Comparison of ENCODE assay signal across 20 cellular contexts in the genomic region with DNA sequence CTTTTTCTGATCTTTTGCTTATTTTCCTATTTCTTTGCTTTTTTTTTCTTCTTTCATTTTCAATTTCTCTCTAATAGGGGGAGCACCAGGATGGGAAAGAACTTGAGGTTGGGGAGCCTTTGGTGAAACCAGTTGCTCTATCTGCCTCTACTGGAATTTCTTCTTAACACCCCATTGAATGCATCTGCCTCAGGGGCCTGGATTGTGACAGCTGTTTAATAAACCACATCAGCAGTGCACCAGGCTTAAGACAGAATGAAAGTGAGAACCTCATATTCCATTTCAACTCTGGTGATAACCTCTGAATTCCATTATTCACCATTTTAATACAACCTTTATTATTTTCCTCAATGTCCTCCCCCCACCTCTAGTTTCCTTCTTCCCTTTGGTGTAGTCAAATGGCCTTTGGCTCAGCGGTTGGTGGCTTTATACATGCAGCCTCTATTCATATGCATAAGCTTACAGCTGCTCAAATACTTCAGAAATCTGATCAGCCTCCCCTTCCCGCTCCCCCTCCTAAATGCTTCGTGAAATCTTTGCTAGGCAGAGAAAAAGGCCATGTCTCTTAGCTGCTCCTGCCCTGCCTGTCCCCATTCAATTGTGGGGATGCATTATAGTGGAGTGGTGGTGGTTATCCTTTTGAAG.
DNase-seq lines count a peak whose midpoint lies in the region; ATAC-seq lines count a peak whose summit lies in the region.
"Had no signal": no experiment of that assay in that cellular context is flagged by ENCODE, and none has a peak within 500 bp of the region (broad histone marks: within the 10 kb centered on the region; RNA-seq: fewer than 3 reads in every experiment).

No MANE protein-coding gene starts in this region.

- no peak for ATAC-seq in HG03342 (IDR thresholded peaks at IDR 0.05; ENCODE audit: unreplicated experiment)
- ATAC-seq: HCT116, left cardiac atrium had no signal

- H3K4me1 ChIP-seq in SJCRH30 (peaks cover 34% of the 10 kb centered on the region), mesenchymal stem cell (ENCODE audit: control insufficient read depth, insufficient read depth, low read depth, low read length) (no peaks in the 10 kb centered on the region)
- no peaks in the 10 kb centered on the region for H3K4me1 ChIP-seq in CD4-positive, alpha-beta memory T cell (ENCODE audit: insufficient read depth, low read length)
- H3K4me1 ChIP-seq: esophagus muscularis mucosa, SJSA1 had no signal

- H3K79me1 ChIP-seq in mesenchymal stem cell (replicated peaks; ENCODE audit: low read length, poor library complexity, severe bottlenecking), result no peaks in the 10 kb centered on the region

- CTCF ChIA-PET in CD4-positive, alpha-beta memory T cell (lab: Charles Lee; ENCODE audit: partially characterized antibody), result no interaction called here

- H3K4me3 ChIP-seq in SJCRH30 (no peak overlapping the region; the same call in 1 of the 2 replicates), mesenchymal stem cell (ENCODE audit: insufficient read depth in 1 of 2, low read depth in 1 of 2, low read length in 2 of 2) (no peak overlapping the region)
- H3K4me3 ChIP-seq in CD4-positive, alpha-beta memory T cell (ENCODE audit: low read length in 2 of 2), result no peak overlapping the region
- H3K4me3 ChIP-seq: BLaER1, dorsolateral prefrontal cortex, esophagus muscularis mucosa, MG63, SJSA1 had no signal

- H3K4ac ChIP-seq in mesenchymal stem cell (ENCODE audit: low read depth in 1 of 2, low read length in 2 of 2), result no peak overlapping the region

- no peak overlapping the region for H3K18ac ChIP-seq in mesenchymal stem cell (ENCODE audit: low read depth in 1 of 2, low read length in 2 of 2)

- no peak overlapping the region for H4K8ac ChIP-seq in mesenchymal stem cell (ENCODE audit: low read length)

- H3K36me3 Mint-ChIP-seq in CD4-positive, alpha-beta memory T cell, result no peaks in the 10 kb centered on the region

- intact Hi-C loops in CD4-positive, alpha-beta memory T cell (cut with micrococcal nuclease), result no loop called here

- H2BK12ac ChIP-seq in mesenchymal stem cell (ENCODE audit: low read length in 2 of 2), result no peak overlapping the region

- no peak overlapping the region for H2AFZ ChIP-seq in mesenchymal stem cell (ENCODE audit: low read depth, low read length)

- WGBS in mesenchymal stem cell, result 24% methylated on average over 1 of the region's 3 CpGs

- peaks cover 0 to 2% (median 0%) of the 10 kb centered on the region in 8 donors for H3K9me3 Mint-ChIP-seq in CD4-positive, alpha-beta memory T cell

- no peak overlapping the region for H3K4me2 ChIP-seq in mesenchymal stem cell (ENCODE audit: low read length, poor library complexity, severe bottlenecking)
- H3K4me2 ChIP-seq: BLaER1 had no signal

- H3K36me3 ChIP-seq in SJCRH30, result no peaks in the 10 kb centered on the region
- H3K36me3 ChIP-seq in CD4-positive, alpha-beta memory T cell (ENCODE audit: insufficient read depth, low read length), result no peaks in the 10 kb centered on the region
- H3K36me3 ChIP-seq in mesenchymal stem cell (ENCODE audit: control insufficient read depth in 1 of 2, insufficient read depth in 2 of 2, low read depth in 1 of 2, low read length in 2 of 2), result no peaks in the 10 kb centered on the region
- H3K36me3 ChIP-seq: BLaER1, esophagus muscularis mucosa, MG63, SJSA1 had no signal

- H3K9ac ChIP-seq in mesenchymal stem cell (ENCODE audit: low read length), result no peak overlapping the region
- H3K9ac ChIP-seq: BLaER1 had no signal

- H2BK120ac ChIP-seq in mesenchymal stem cell (ENCODE audit: low read depth, low read length), result no peak overlapping the region

- H3K9me3 ChIP-seq in SJCRH30 (replicated peaks) (no peaks in the 10 kb centered on the region), mesenchymal stem cell (ENCODE audit: control insufficient read depth, low read length) (no peaks in the 10 kb centered on the region)
- no peaks in the 10 kb centered on the region for H3K9me3 ChIP-seq in CD4-positive, alpha-beta memory T cell (ENCODE audit: control insufficient read depth in 1 of 2, low read length in 2 of 2)
- H3K9me3 ChIP-seq: BLaER1, esophagus muscularis mucosa, MG63, SJSA1 had no signal

- no peaks in the 10 kb centered on the region for H3K27me3 ChIP-seq in SJCRH30
- H3K27me3 ChIP-seq in CD4-positive, alpha-beta memory T cell (ENCODE audit: insufficient read depth, low read length), result no peaks in the 10 kb centered on the region
- no peaks in the 10 kb centered on the region for H3K27me3 ChIP-seq in mesenchymal stem cell (ENCODE audit: control insufficient read depth in 1 of 2, insufficient read depth in 1 of 2, low read length in 2 of 2)
- H3K27me3 ChIP-seq: BLaER1, dorsolateral prefrontal cortex, MG63, SJSA1 had no signal

- no peaks in the 10 kb centered on the region for H3K4me1 Mint-ChIP-seq in CD4-positive, alpha-beta memory T cell

- no peak overlapping the region for H2BK15ac ChIP-seq in mesenchymal stem cell (ENCODE audit: low read depth, poor library complexity, severe bottlenecking)

- no peak overlapping the region for H2BK5ac ChIP-seq in mesenchymal stem cell (ENCODE audit: low read depth, low read length, poor library complexity, severe bottlenecking)

- DNase-seq in NCI-H1092 treated with DMSO at 0.1 percent for 48 hours (lab: John Stamatoyannopoulos, UW) (peak; percentile 97), NCI-H2107 treated with DMSO at 0.1 percent for 48 hours (lab: John Stamatoyannopoulos, UW; ENCODE audit: unreplicated experiment) (peak; percentile 99), SJCRH30 (peak; percentile 87 to 95), mesenchymal stem cell (no peak), Ammon's horn (ENCODE audit: low spot score) (no peak)
- no peak for DNase-seq in CD4-positive, alpha-beta memory T cell
- DNase-seq: activated CD4-positive, alpha-beta T cell treated with anti-CD3 and anti-CD28 coated beads for 48 hours; activated naive CD4-positive, alpha-beta T cell treated with anti-CD3 and anti-CD28 coated beads, Interleukin-2, amount 50 U/mL, for 16 hours; dorsolateral prefrontal cortex; EL; left cardiac atrium; MG63; stimulated activated CD4-positive, alpha-beta T cell treated with anti-CD3 and anti-CD28 coated beads, Interleukin-4, amount 100 ng/mL, for 24 hours; T1000 had no signal

- peaks cover 0 to 1% of the 10 kb centered on the region in 2 donors for H3K27me3 Mint-ChIP-seq in CD4-positive, alpha-beta memory T cell
- H3K27me3 Mint-ChIP-seq: brain had no signal

- H3K23ac ChIP-seq in mesenchymal stem cell (ENCODE audit: low read length in 2 of 2), result no peak overlapping the region

- POLR2A ChIA-PET in CD4-positive, alpha-beta memory T cell (lab: Charles Lee; ENCODE audit: partially characterized antibody), result no interaction called here

- no peak overlapping the region for H3K4me3 Mint-ChIP-seq in CD4-positive, alpha-beta memory T cell
- H3K4me3 Mint-ChIP-seq: brain had no signal

- peak overlapping the region; percentile 64 for H3K27ac ChIP-seq in SJCRH30
- no peak overlapping the region for H3K27ac ChIP-seq in CD4-positive, alpha-beta memory T cell (ENCODE audit: low read depth, low read length)
- H3K27ac ChIP-seq in mesenchymal stem cell (ENCODE audit: low read length, poor library complexity, severe bottlenecking), result no peak overlapping the region
- H3K27ac ChIP-seq: BLaER1, dorsolateral prefrontal cortex, esophagus muscularis mucosa, SJSA1 had no signal

- no peak overlapping the region for H2AK5ac ChIP-seq in mesenchymal stem cell (ENCODE audit: low read length, severe bottlenecking)

- H4K91ac ChIP-seq in mesenchymal stem cell (ENCODE audit: low read length), result no peak overlapping the region

- H3K14ac ChIP-seq in mesenchymal stem cell (ENCODE audit: low read length in 2 of 2), result no peak overlapping the region

- H3K27ac Mint-ChIP-seq in CD4-positive, alpha-beta memory T cell, result no peak overlapping the region
- H3K27ac Mint-ChIP-seq: brain had no signal

Comparison
In these comparisons a context has a peak if more than half of its experiments do, and no peak if none do; other contexts are left out.
1. DNase-seq: peak in NCI-H1092 treated with DMSO at 0.1 percent for 48 hours (single experiment), NCI-H2107 treated with DMSO at 0.1 percent for 48 hours (single experiment) and SJCRH30 (2 of 2); none in CD4-positive, alpha-beta memory T cell (0 of 5), mesenchymal stem cell (single experiment) and Ammon's horn (single experiment).